13 cellular contexts compared by ENCODE assay signal in genomic region chr17:2237960-2238359, GRCh38.
DNase-seq lines count a peak whose midpoint lies in the region; FAIRE-seq and TF ChIP-seq lines count a peak whose summit lies in the region.
"Had no signal": no experiment of that assay in that cellular context is flagged by ENCODE, and none has a peak within 500 bp of the region (broad histone marks: within the 10 kb centered on the region; RNA-seq: fewer than 3 reads in every experiment).

No MANE protein-coding gene starts in this region.

- H3K27ac ChIP-seq in SJSA1: peak overlapping the region; percentile 70
- peak overlapping the region; percentile 63 to 65 for H3K27ac ChIP-seq in kidney (ENCODE audit: low read depth in 2 of 2, low read length in 2 of 2)
- H3K27ac ChIP-seq in stomach: peak overlapping the region in 4 of 5 donors; percentile 66 to 82 (median 78)
- H3K27ac ChIP-seq: PC-9 had no signal

- H3K36me3 ChIP-seq in SJSA1 (peaks cover 7% of the 10 kb centered on the region), kidney (ENCODE audit: control insufficient read depth in 1 of 2, insufficient read depth in 2 of 2, low read length in 2 of 2) (peaks cover 0 to 17% of the 10 kb centered on the region in 2 donors), stomach (peaks cover 11 to 38% (median 31%) of the 10 kb centered on the region in 4 donors)
- H3K36me3 ChIP-seq: ovary had no signal

- TF ChIP-seq POLR2A in stomach (IDR thresholded peaks at IDR 0.05): no peak

- H3K9ac ChIP-seq in kidney (ENCODE audit: low read length in 2 of 2): peak overlapping the region in 1 of 2 donors; percentile 23

- H3K4me1 ChIP-seq in SJSA1 (replicated peaks) (peaks cover 55% of the 10 kb centered on the region), kidney (ENCODE audit: control insufficient read depth in 1 of 2, insufficient read depth in 1 of 2, low read depth in 1 of 2, low read length in 2 of 2) (peaks cover 0 to 10% of the 10 kb centered on the region in 2 donors), stomach (peaks cover 13 to 51% (median 27%) of the 10 kb centered on the region in 4 donors)

- intact Hi-C loops in kidney (cut with DNase I): no loop called here
- intact Hi-C loops in stomach (cut with DNase I; ENCODE audit: low total_unique reads): no loop called here

- H3K4me3 ChIP-seq in GM12865 (ENCODE audit: low read depth, low read length) (peak overlapping the region; percentile 49), SJSA1 (no peak overlapping the region), kidney (ENCODE audit: low read length in 2 of 2) (no peak overlapping the region), stomach (no peak overlapping the region)
- H3K4me3 ChIP-seq: ovary, PC-9 had no signal

- H3K27me3 ChIP-seq in SJSA1 (replicated peaks) (no peaks in the 10 kb centered on the region), stomach (no peaks in the 10 kb centered on the region)
- H3K27me3 ChIP-seq: ovary had no signal

- H3K9me3 ChIP-seq in SJSA1 (replicated peaks) (no peaks in the 10 kb centered on the region), kidney (ENCODE audit: control insufficient read depth in 1 of 2, low read length in 2 of 2) (no peaks in the 10 kb centered on the region), stomach (no peaks in the 10 kb centered on the region)
- H3K9me3 ChIP-seq: ovary had no signal

- no peak for FAIRE-seq in kidney (lab: Jason Lieb, UNC)
- FAIRE-seq: keratinocyte had no signal

- DNase-seq in GM12865 (ENCODE audit: low read depth): no peak
- DNase-seq in SJSA1 (ENCODE audit: low read depth in 1 of 2, low spot score in 2 of 2): peak in 1 of 2 experiments; percentile 54
- DNase-seq in kidney: no peak
- DNase-seq in stomach: no peak
- DNase-seq in NCI-H1092 treated with DMSO at 0.1 percent for 48 hours (lab: John Stamatoyannopoulos, UW): no peak
- DNase-seq in NCI-H524 (lab: John Stamatoyannopoulos, UW): no peak
- DNase-seq in activated naive CD4-positive, alpha-beta T cell treated with anti-CD3 and anti-CD28 coated beads, Interleukin-2, amount 50 U/mL, for 16 hours: no peak
- DNase-seq in NCI-H146 (lab: John Stamatoyannopoulos, UW): no peak
- DNase-seq: activated CD8-positive, alpha-beta memory T cell treated with anti-CD3 and anti-CD28 coated beads, Interleukin-2, amount 50 U/mL, for 48 hours; CD4-positive, alpha-beta T cell; PC-9 had no signal

- no peak for TF ChIP-seq EP300 in stomach (IDR thresholded peaks at IDR 0.05)

- WGBS in stomach, 5 donors: 42 to 81% (median 69%) methylated on average over 3 of the region's 3 CpGs

- no peak for TF ChIP-seq CTCF in GM12865 (IDR thresholded peaks at IDR 0.05; ENCODE audit: insufficient read depth, low read depth, low read length, missing control alignments)
- TF ChIP-seq CTCF in kidney (IDR thresholded peaks at IDR 0.05; ENCODE audit: borderline replicate concordance, extremely low read depth, insufficient read depth): no peak
- TF ChIP-seq CTCF in stomach (IDR thresholded peaks at IDR 0.05): no peak
